8 cellular contexts compared by ENCODE assay signal in genomic region chr5:140647042-140647341, GRCh38. TPM values are rescaled to one million over a fixed set of nuclear protein-coding genes. Genes with fewer than 3 reads are reported as not detected.
DNase-seq lines count a peak whose midpoint lies in the region; ATAC-seq and TF ChIP-seq lines count a peak whose summit lies in the region.

No MANE protein-coding gene starts in this region.

- H3K27ac ChIP-seq in Panc1 (ENCODE audit: low read length) = peak overlapping the region; percentile 89
- peak overlapping the region; percentile 83 to 87 (median 86) for H3K27ac ChIP-seq in esophagus muscularis mucosa (replicated peaks in 1 of 4)
- H3K27ac ChIP-seq in prostate gland = peak overlapping the region; percentile 56 to 66

- TF ChIP-seq POLR2A in esophagus muscularis mucosa (IDR thresholded peaks at IDR 0.05; ENCODE audit: low read depth) (no peak), prostate gland (IDR thresholded peaks at IDR 0.05) (no peak)

- H3K36me3 ChIP-seq in Panc1 (ENCODE audit: control insufficient read depth, insufficient read depth, low read length) (peaks cover 20% of the 10 kb centered on the region; the same call in 1 of the 2 replicates), esophagus muscularis mucosa (peaks cover 41 to 72% (median 63%) of the 10 kb centered on the region in 4 donors), prostate gland (peaks cover 0 to 6% of the 10 kb centered on the region in 2 donors)

- CTCF ChIA-PET in Panc1 (lab: Charles Lee) = no interaction called here

- H3K4me1 ChIP-seq in Panc1 (ENCODE audit: control insufficient read depth, insufficient read depth, low read length) = peaks cover 9% of the 10 kb centered on the region
- H3K4me1 ChIP-seq in esophagus muscularis mucosa = peaks cover 19 to 41% (median 39%) of the 10 kb centered on the region in 4 donors
- H3K4me1 ChIP-seq in prostate gland (replicated peaks) = peaks cover 8% of the 10 kb centered on the region

- no peaks in the 10 kb centered on the region for H3K27me3 ChIP-seq in Panc1 (ENCODE audit: control insufficient read depth, insufficient read depth, low read length)
- H3K27me3 ChIP-seq in esophagus muscularis mucosa = no peaks in the 10 kb centered on the region
- H3K27me3 ChIP-seq in prostate gland (replicated peaks; ENCODE audit: insufficient read depth) = no peaks in the 10 kb centered on the region

- intact Hi-C loops in Panc1 (cut with micrococcal nuclease; ENCODE audit: unreplicated experiment) (no loop called here), esophagus muscularis mucosa (cut with DNase I) (loop anchor here (5.0 kb wide), 1 partner anchor 245 kb away; the partner anchor contains the start of gene ANKHD1), prostate gland (cut with DNase I) (loop anchor here (5.0 kb wide), 1 partner anchor 85 kb away; the partner anchor contains the start of genes APBB3 and SLC35A4)

- H3K9me3 ChIP-seq in Panc1 (ENCODE audit: control insufficient read depth, insufficient read depth, low read depth, low read length) (no peaks in the 10 kb centered on the region), esophagus muscularis mucosa (no peaks in the 10 kb centered on the region), prostate gland (no peaks in the 10 kb centered on the region)

- POLR2A ChIA-PET in Panc1 (lab: Charles Lee) = interaction anchor here (0.6 to 1.2 kb wide), 5 partner anchors 12 to 145 kb away, joined by 3 to 6 read pairs (median 4); no protein-coding TSS in a partner anchor

- DNase-seq in Panc1 (ENCODE audit: low read depth, low spot score) (no peak), esophagus muscularis mucosa (ENCODE audit: extremely low spot score) (no peak), prostate gland (ENCODE audit: low spot score) (no peak), A172 (ENCODE audit: low spot score) (no peak), NCI-H187 (lab: John Stamatoyannopoulos, UW) (no peak), NCI-H1436 treated with DMSO at 0.1 percent for 48 hours (lab: John Stamatoyannopoulos, UW) (no peak)

- ATAC-seq in GM18868 (IDR thresholded peaks at IDR 0.05; ENCODE audit: unreplicated experiment) (peak; percentile 12), Panc1 (peak; percentile 22), HG03378 (IDR thresholded peaks at IDR 0.05; ENCODE audit: unreplicated experiment) (no peak)

- no peak for TF ChIP-seq EP300 in esophagus muscularis mucosa (IDR thresholded peaks at IDR 0.05)

- WGBS in esophagus muscularis mucosa = 3% methylated on average over 12 of the region's 19 CpGs
- under 1% methylated on average over 19 of the region's 19 CpGs for WGBS in prostate gland

- H3K4me3 ChIP-seq in Panc1 (ENCODE audit: low read depth in 2 of 2, low read length in 2 of 2) = peak overlapping the region; percentile 91 to 94
- H3K4me3 ChIP-seq in esophagus muscularis mucosa = peak overlapping the region; percentile 77 to 94 (median 89)
- H3K4me3 ChIP-seq in prostate gland = peak overlapping the region; percentile 62 to 81

- in situ Hi-C loops in Panc1 (cut with HindIII; ENCODE audit: low pct_unique_long_range_greater_than_20kb, low sequenced_read_pairs) = no loop called here

- no peak for TF ChIP-seq CTCF in Panc1 (IDR thresholded peaks at IDR 0.05)
- TF ChIP-seq CTCF in esophagus muscularis mucosa (IDR thresholded peaks at IDR 0.05) = no peak
- TF ChIP-seq CTCF in prostate gland (IDR thresholded peaks at IDR 0.05) = no peak

- no TSS peak for BruUV-seq in Panc1 (replicated peaks; lab: Mats Ljungman, UMichigan)

RNA-seq across cellular contexts. Expression of gene NDUFA2, which starts 0.4 kb away (rescaled TPM):
- 81.7 TPM for total RNA-seq in Panc1 (2021; ENCODE audit: unreplicated experiment)
- polyA plus RNA-seq in Panc1 (2012; ENCODE audit: insufficient read length) = 174 TPM
- total RNA-seq in esophagus muscularis mucosa = 10 to 100 TPM; 52.3 to 63.3 (median 57.4) TPM
- 100 to 1,000 TPM in 1 of 2 donors, 10 to 100 TPM in 1; 91.2 to 117 TPM for total RNA-seq in prostate gland
- total RNA-seq in A172 (2014; rRNA removed; shearing (Covaris generic)) = 112 and 115 TPM in 2 replicates

RNA-seq across cellular contexts. Expression of gene IK, which starts 0.6 kb away (rescaled TPM):
- 98.2 TPM for total RNA-seq in Panc1 (2021; ENCODE audit: unreplicated experiment)
- polyA plus RNA-seq in Panc1 (2012; ENCODE audit: insufficient read length) = 167 TPM
- 100 to 1,000 TPM in 3 of 4 donors, 10 to 100 TPM in 1; 98.7 to 159 (median 148) TPM for total RNA-seq in esophagus muscularis mucosa
- 100 to 1,000 TPM; 127 to 145 TPM for total RNA-seq in prostate gland
- 147 and 211 TPM in 2 replicates for total RNA-seq in A172 (2014; rRNA removed; shearing (Covaris generic))

RNA-seq across cellular contexts. Expression of gene TMCO6, which starts 7.7 kb away (rescaled TPM):
- total RNA-seq in Panc1 (2021; ENCODE audit: unreplicated experiment) = 18.9 TPM
- 15.4 TPM for polyA plus RNA-seq in Panc1 (2012; ENCODE audit: insufficient read length)
- total RNA-seq in esophagus muscularis mucosa = 10 to 100 TPM; 14.0 to 41.4 (median 22.2) TPM
- total RNA-seq in prostate gland = 100 to 1,000 TPM in 1 of 2 donors, 10 to 100 TPM in 1; 45.6 to 124 TPM
- total RNA-seq in A172 (2014; rRNA removed; shearing (Covaris generic)) = 1.4 and 8.8 TPM in 2 replicates

RNA-seq across cellular contexts. Expression of gene CD14, which starts 14.0 kb away (rescaled TPM):
- total RNA-seq in Panc1 (2021; ENCODE audit: unreplicated experiment) = 2.5 TPM
- 1.8 TPM for polyA plus RNA-seq in Panc1 (2012; ENCODE audit: insufficient read length)
- total RNA-seq in esophagus muscularis mucosa = 100 to 1,000 TPM in 1 of 4 donors, 10 to 100 TPM in 3; 34.9 to 125 (median 56.1) TPM
- 10 to 100 TPM; 22.9 to 56.5 TPM for total RNA-seq in prostate gland
- total RNA-seq in A172 (2014; rRNA removed; shearing (Covaris generic)) = 2.3 TPM in 1 of 2 replicates, not detected in the other

RNA-seq across cellular contexts. Expression of gene WDR55, which starts 17.7 kb away (rescaled TPM):
- total RNA-seq in Panc1 (2021; ENCODE audit: unreplicated experiment) = 49.2 TPM
- polyA plus RNA-seq in Panc1 (2012; ENCODE audit: insufficient read length) = 34.0 TPM
- 10 to 100 TPM; 17.7 to 23.8 (median 20.6) TPM for total RNA-seq in esophagus muscularis mucosa
- 10 to 100 TPM; 23.2 to 26.2 TPM for total RNA-seq in prostate gland
- total RNA-seq in A172 (2014; rRNA removed; shearing (Covaris generic)) = 28.5 and 30.8 TPM in 2 replicates
